In genomic region chr2:124580263-124580662, GRCh38 we compare ENCODE assay signal across 31 cellular contexts.
"Had no signal": no experiment of that assay in that cellular context is flagged by ENCODE, and none has a peak within 500 bp of the region (broad histone marks: within the 10 kb centered on the region; RNA-seq: fewer than 3 reads in every experiment).

No MANE protein-coding gene starts in this region.

- H3K27me3 ChIP-seq: adrenal gland, body of pancreas, brain microvascular endothelial cell, breast epithelium had no signal

- DNase-seq: activated B cell treated with CpG ODN at 0.5 μM for 24 hours; activated CD4-positive, alpha-beta memory T cell treated with anti-CD3 and anti-CD28 coated beads for 36 hours; activated CD4-positive, alpha-beta T cell treated with anti-CD3 and anti-CD28 coated beads for 4 hours; activated CD4-positive, alpha-beta T cell treated with anti-CD3 and anti-CD28 coated beads, Interleukin-2, amount 10 ng/mL, durations not matched to agents 24 days and 14 days; activated CD4-positive, alpha-beta T cell treated with anti-CD3 and anti-CD28 coated beads, Interleukin-2, amount 50 U/mL, for 1 hour; activated CD4-positive, alpha-beta T cell treated with anti-CD3 and anti-CD28 coated beads, Interleukin-2, amount 50 U/mL, for 4 hours; activated CD4-positive, CD25-positive, alpha-beta regulatory T cell treated with anti-CD3 and anti-CD28 coated beads, Interleukin-2, amount 50 U/mL, for 72 hours; activated CD8-positive, alpha-beta memory T cell treated with anti-CD3 and anti-CD28 coated beads, Interleukin-2, amount 50 U/mL, for 4 hours; activated CD8-positive, alpha-beta T cell treated with anti-CD3 and anti-CD28 coated beads for 36 hours; activated effector memory CD4-positive, alpha-beta T cell treated with anti-CD3 and anti-CD28 coated beads, Interleukin-2, amount 50 U/mL, for 16 hours; activated gamma-delta T cell treated with Interleukin-2 at 50 U/mL for 16 hours; activated naive CD4-positive, alpha-beta T cell; activated naive CD4-positive, alpha-beta T cell treated with anti-CD3 and anti-CD28 coated beads for 36 hours; activated naive CD4-positive, alpha-beta T cell treated with anti-CD3 and anti-CD28 coated beads, Interleukin-2, amount 50 U/mL, for 16 hours; activated naive CD8-positive, alpha-beta T cell treated with anti-CD3 and anti-CD28 coated beads for 36 hours; activated T-cell treated with anti-CD3 and anti-CD28 coated beads for 4 hours; activated T-cell treated with anti-CD3 and anti-CD28 coated beads, Interleukin-2, amount 50 U/mL, for 1 hour; activated T-cell treated with anti-CD3 and anti-CD28 coated beads, Interleukin-2, amount 50 U/mL, for 4 hours; activated T-cell treated with anti-CD3 and anti-CD28 coated beads, Interleukin-2, amount 50 U/mL, for 72 hours; adrenal gland; amniotic stem cell; aorta; body of pancreas; brain microvascular endothelial cell; central memory CD4-positive, alpha-beta T cell; T-helper 2 cell; T-helper 9 cell had no signal

- H3K4me3 ChIP-seq: adrenal gland, body of pancreas, breast epithelium had no signal

- H3K4me1 ChIP-seq: adrenal gland, body of pancreas, breast epithelium had no signal

- H3K9me3 ChIP-seq: adrenal gland, body of pancreas, breast epithelium had no signal

- H3K36me3 ChIP-seq: adrenal gland, brain microvascular endothelial cell, breast epithelium had no signal

- H3K27ac ChIP-seq: adrenal gland, body of pancreas, brain microvascular endothelial cell, breast epithelium, VCaP had no signal

- ATAC-seq: activated CD8-positive, alpha-beta T cell treated with anti-CD3 and anti-CD28 coated beads for 36 hours; activated naive CD4-positive, alpha-beta T cell treated with anti-CD3 and anti-CD28 coated beads, Interleukin-2, amount 50 U/mL, for 72 hours; activated T-cell treated with anti-CD3 and anti-CD28 coated beads, Interleukin-2, amount 50 U/mL, for 4 hours; activated T-cell treated with anti-CD3 and anti-CD28 coated beads, Interleukin-2, amount 50 U/mL, for 72 hours; activated T-helper 17 cell treated with anti-CD3 and anti-CD28 coated beads, Interleukin-2, amount 50 U/mL, for 72 hours; body of pancreas had no signal
